ENCODE assay signal across 13 cellular contexts in the genomic region with DNA sequence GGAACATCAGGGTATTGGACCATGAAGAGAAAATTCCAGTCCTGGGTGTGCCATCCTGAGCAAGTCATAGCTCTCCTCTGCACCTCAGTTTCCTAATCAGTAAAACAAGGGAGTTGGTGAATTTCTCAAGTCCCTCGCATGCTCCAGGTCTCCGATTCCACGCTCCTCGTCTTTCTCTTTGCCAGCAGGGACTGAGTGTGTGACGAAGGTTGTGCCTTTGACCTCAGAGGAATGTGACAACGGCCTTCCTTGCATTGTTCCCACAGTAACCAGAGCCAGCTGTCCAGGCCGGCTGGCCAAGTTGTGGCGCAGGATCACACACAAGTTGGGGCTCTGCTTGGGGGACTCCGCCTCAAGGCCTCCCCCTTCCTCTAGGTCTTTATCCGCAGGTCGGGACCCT.
DNase-seq lines count a peak whose midpoint lies in the region; ATAC-seq and TF ChIP-seq lines count a peak whose summit lies in the region.
"Had no signal": no experiment of that assay in that cellular context is flagged by ENCODE, and none has a peak within 500 bp of the region (broad histone marks: within the 10 kb centered on the region; RNA-seq: fewer than 3 reads in every experiment).

No MANE protein-coding gene starts in this region.

- no peak for ATAC-seq in HG02610 (IDR thresholded peaks at IDR 0.05; ENCODE audit: unreplicated experiment)
- ATAC-seq: stimulated activated memory B cell treated with anti-CD40 and anti-IgM and Interleukin-4, amounts not matched to agents 10 μg/mL and 1 μg/mL and 100 μg/mL, for 72 hours had no signal

- intact Hi-C loops in posterior vena cava (cut with DNase I) = no loop called here

- no peaks in the 10 kb centered on the region for H3K36me3 ChIP-seq in right atrium auricular region
- H3K36me3 ChIP-seq in parathyroid adenoma (ENCODE audit: control insufficient read depth, insufficient read depth, low read length) = no peaks in the 10 kb centered on the region
- no peaks in the 10 kb centered on the region for H3K36me3 ChIP-seq in MM.1S (replicated peaks; ENCODE audit: insufficient read depth, low read length)

- TF ChIP-seq CTCF in right atrium auricular region (IDR thresholded peaks at IDR 0.05) (no peak), parathyroid adenoma (IDR thresholded peaks at IDR 0.05) (no peak), MM.1S (IDR thresholded peaks at IDR 0.05; ENCODE audit: low read length) (no peak)

- H3K4me3 ChIP-seq in right atrium auricular region (no peak overlapping the region), parathyroid adenoma (ENCODE audit: low read depth, low read length) (no peak overlapping the region), MM.1S (ENCODE audit: low read length) (no peak overlapping the region)

- H3K9me3 ChIP-seq in right atrium auricular region (no peaks in the 10 kb centered on the region), parathyroid adenoma (ENCODE audit: control insufficient read depth, low read length) (no peaks in the 10 kb centered on the region), MM.1S (replicated peaks; ENCODE audit: insufficient read depth, low read length) (no peaks in the 10 kb centered on the region)

- DNase-seq in AG20443 (ENCODE audit: low spot score) (peak; percentile 79), right atrium auricular region (ENCODE audit: low spot score) (peak; percentile 77), posterior vena cava (ENCODE audit: low spot score) (no peak), AML-193 (lab: John Stamatoyannopoulos, UW) (no peak), MM.1S (no peak)
- DNase-seq: activated CD8-positive, alpha-beta memory T cell treated with anti-CD3 and anti-CD28 coated beads, Interleukin-2, amount 50 U/mL, for 4 hours; KG1; NCI-H2107; T-helper 9 cell had no signal

- no peaks in the 10 kb centered on the region for H3K27me3 ChIP-seq in right atrium auricular region
- H3K27me3 ChIP-seq in parathyroid adenoma (ENCODE audit: control insufficient read depth, insufficient read depth, low read length) = no peaks in the 10 kb centered on the region
- no peaks in the 10 kb centered on the region for H3K27me3 ChIP-seq in MM.1S (replicated peaks; ENCODE audit: insufficient read depth, low read length)

- H3K4me1 ChIP-seq in right atrium auricular region (peaks cover 0 to 47% of the 10 kb centered on the region in 2 donors), parathyroid adenoma (peaks cover 3% of the 10 kb centered on the region), MM.1S (ENCODE audit: low read length) (no peaks in the 10 kb centered on the region)

- H2AFZ ChIP-seq in parathyroid adenoma = no peak overlapping the region
- no peak overlapping the region for H2AFZ ChIP-seq in MM.1S (ENCODE audit: low read length)

- H3K4me2 ChIP-seq in parathyroid adenoma (ENCODE audit: low read length) (no peak overlapping the region), MM.1S (ENCODE audit: low read depth, low read length) (no peak overlapping the region)

- H3K9me2 ChIP-seq in MM.1S (replicated peaks; ENCODE audit: insufficient read depth, low read length) = no peaks in the 10 kb centered on the region

- H3K79me2 ChIP-seq in parathyroid adenoma (no peaks in the 10 kb centered on the region), MM.1S (ENCODE audit: low read length) (no peaks in the 10 kb centered on the region)

- H3K9ac ChIP-seq in parathyroid adenoma (no peak overlapping the region), MM.1S (ENCODE audit: low read length) (no peak overlapping the region)

- peak overlapping the region; percentile 35 for H3K27ac ChIP-seq in cingulate gyrus (ENCODE audit: low read depth, low read length)
- H3K27ac ChIP-seq in right atrium auricular region = peak overlapping the region; percentile 28 to 73
- H3K27ac ChIP-seq in parathyroid adenoma = peak overlapping the region; percentile 22
- H3K27ac ChIP-seq in MM.1S (ENCODE audit: low read length) = no peak overlapping the region

- H4K20me1 ChIP-seq in MM.1S (ENCODE audit: insufficient read depth, low read length) = no peaks in the 10 kb centered on the region

- H3F3A ChIP-seq in MM.1S (ENCODE audit: insufficient read depth, low read length) = no peaks in the 10 kb centered on the region

Comparison
In these comparisons a context has a peak if more than half of its experiments do, and no peak if none do; other contexts are left out.
1. DNase-seq: peak in AG20443 (single experiment) and right atrium auricular region (single experiment); none in posterior vena cava (single experiment), AML-193 (0 of 2) and MM.1S (single experiment).